Comparison of ENCODE assay signal across 1 cellular context in genomic region chr2:15154289-15154688, GRCh38.
TF ChIP-seq lines count a peak whose summit lies in the region.

No MANE protein-coding gene starts in this region.

TF ChIP-seq in HepG2, 621 proteins besides CTCF, POLR2A, EP300 and RAD21 (continued from another document):
- TF ChIP-seq, protein P1, sequence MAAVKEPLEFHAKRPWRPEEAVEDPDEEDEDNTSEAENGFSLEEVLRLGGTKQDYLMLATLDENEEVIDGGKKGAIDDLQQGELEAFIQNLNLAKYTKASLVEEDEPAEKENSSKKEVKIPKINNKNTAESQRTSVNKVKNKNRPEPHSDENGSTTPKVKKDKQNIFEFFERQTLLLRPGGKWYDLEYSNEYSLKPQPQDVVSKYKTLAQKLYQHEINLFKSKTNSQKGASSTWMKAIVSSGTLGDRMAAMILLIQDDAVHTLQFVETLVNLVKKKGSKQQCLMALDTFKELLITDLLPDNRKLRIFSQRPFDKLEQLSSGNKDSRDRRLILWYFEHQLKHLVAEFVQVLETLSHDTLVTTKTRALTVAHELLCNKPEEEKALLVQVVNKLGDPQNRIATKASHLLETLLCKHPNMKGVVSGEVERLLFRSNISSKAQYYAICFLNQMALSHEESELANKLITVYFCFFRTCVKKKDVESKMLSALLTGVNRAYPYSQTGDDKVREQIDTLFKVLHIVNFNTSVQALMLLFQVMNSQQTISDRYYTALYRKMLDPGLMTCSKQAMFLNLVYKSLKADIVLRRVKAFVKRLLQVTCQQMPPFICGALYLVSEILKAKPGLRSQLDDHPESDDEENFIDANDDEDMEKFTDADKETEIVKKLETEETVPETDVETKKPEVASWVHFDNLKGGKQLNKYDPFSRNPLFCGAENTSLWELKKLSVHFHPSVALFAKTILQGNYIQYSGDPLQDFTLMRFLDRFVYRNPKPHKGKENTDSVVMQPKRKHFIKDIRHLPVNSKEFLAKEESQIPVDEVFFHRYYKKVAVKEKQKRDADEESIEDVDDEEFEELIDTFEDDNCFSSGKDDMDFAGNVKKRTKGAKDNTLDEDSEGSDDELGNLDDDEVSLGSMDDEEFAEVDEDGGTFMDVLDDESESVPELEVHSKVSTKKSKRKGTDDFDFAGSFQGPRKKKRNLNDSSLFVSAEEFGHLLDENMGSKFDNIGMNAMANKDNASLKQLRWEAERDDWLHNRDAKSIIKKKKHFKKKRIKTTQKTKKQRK (IDR thresholded peaks at IDR 0.05; ENCODE audit: low read length): no peak
- TF ChIP-seq, protein P2, sequence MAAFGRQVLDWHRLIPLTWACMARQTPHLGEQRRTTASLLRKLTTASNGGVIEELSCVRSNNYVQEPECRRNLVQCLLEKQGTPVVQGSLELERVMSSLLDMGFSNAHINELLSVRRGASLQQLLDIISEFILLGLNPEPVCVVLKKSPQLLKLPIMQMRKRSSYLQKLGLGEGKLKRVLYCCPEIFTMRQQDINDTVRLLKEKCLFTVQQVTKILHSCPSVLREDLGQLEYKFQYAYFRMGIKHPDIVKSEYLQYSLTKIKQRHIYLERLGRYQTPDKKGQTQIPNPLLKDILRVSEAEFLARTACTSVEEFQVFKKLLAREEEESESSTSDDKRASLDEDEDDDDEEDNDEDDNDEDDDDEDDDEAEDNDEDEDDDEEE (CRISPR knock-in tag; IDR thresholded peaks at IDR 0.05): no peak
- TF ChIP-seq ZFP41 (CRISPR knock-in tag; IDR thresholded peaks at IDR 0.05; ENCODE audit: borderline replicate concordance): no peak
- TF ChIP-seq KDM4B (CRISPR knock-in tag; IDR thresholded peaks at IDR 0.05): no peak
- no peak for TF ChIP-seq ZBTB42 (CRISPR knock-in tag; IDR thresholded peaks at IDR 0.05)
- no peak for TF ChIP-seq GATAD2A (CRISPR knock-in tag; IDR thresholded peaks at IDR 0.05)
- no peak for TF ChIP-seq ZNF790 (CRISPR knock-in tag; IDR thresholded peaks at IDR 0.05; ENCODE audit: borderline replicate concordance)
- no peak for TF ChIP-seq HNRNPH1 (optimal IDR thresholded peaks at IDR 0.05; ENCODE audit: low read depth, low read length)
- TF ChIP-seq KDM2A (CRISPR knock-in tag; IDR thresholded peaks at IDR 0.05; ENCODE audit: borderline replicate concordance, low read depth): no peak
- no peak for TF ChIP-seq SOX13 (IDR thresholded peaks at IDR 0.05)
- peak in 1 of 2 experiments; percentile 13; a peak in 1 of 4 replicates for TF ChIP-seq SOX13 (CRISPR knock-in tag; conservative IDR thresholded peaks at IDR 0.05 in 1 of 2, IDR thresholded peaks at IDR 0.05 in 1 of 2)
- TF ChIP-seq, protein P3, sequence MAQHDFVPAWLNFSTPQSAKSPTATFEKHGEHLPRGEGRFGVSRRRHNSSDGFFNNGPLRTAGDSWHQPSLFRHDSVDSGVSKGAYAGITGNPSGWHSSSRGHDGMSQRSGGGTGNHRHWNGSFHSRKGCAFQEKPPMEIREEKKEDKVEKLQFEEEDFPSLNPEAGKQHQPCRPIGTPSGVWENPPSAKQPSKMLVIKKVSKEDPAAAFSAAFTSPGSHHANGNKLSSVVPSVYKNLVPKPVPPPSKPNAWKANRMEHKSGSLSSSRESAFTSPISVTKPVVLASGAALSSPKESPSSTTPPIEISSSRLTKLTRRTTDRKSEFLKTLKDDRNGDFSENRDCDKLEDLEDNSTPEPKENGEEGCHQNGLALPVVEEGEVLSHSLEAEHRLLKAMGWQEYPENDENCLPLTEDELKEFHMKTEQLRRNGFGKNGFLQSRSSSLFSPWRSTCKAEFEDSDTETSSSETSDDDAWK (CRISPR knock-in tag; IDR thresholded peaks at IDR 0.05): no peak
- TF ChIP-seq ZNF614 (CRISPR knock-in tag; IDR thresholded peaks at IDR 0.05; ENCODE audit: borderline replicate concordance): no peak
- TF ChIP-seq TEAD3 (CRISPR knock-in tag; optimal IDR thresholded peaks at IDR 0.05; ENCODE audit: borderline replicate concordance): peak; percentile 67
- TF ChIP-seq RBFOX2 (IDR thresholded peaks at IDR 0.05; ENCODE audit: low read depth, low read length): no peak
